25 cellular contexts compared by ENCODE assay signal in the genomic region with DNA sequence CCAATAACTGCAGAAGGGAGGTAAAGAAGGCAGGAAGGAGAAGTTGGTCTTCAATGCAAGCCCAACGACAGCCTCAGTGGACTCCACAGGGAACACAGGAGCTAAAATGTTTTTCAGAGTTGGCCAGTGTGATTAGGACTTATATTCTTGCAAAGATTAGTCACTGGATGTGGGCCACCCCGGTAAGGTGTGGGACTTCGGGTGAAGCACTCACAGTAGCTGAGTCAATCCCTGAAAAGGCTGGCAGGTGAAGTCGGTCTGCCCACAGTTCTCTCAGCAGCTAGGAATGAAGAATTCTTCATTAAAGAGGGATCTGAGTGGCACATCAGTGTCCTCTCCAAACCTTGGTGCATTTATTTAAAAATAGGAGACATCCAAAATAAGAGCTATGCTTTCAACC.
"Had no signal": no experiment of that assay in that cellular context is flagged by ENCODE, and none has a peak within 500 bp of the region (broad histone marks: within the 10 kb centered on the region; RNA-seq: fewer than 3 reads in every experiment).

No MANE protein-coding gene starts in this region.

- H3K4me1 ChIP-seq: colonic mucosa, esophagus muscularis mucosa, esophagus squamous epithelium, gastroesophageal sphincter had no signal

- H3K4me3 ChIP-seq: colonic mucosa, coronary artery, dorsolateral prefrontal cortex, esophagus muscularis mucosa, esophagus squamous epithelium, gastrocnemius medialis, gastroesophageal sphincter, heart left ventricle, heart right ventricle had no signal

- H3K27ac ChIP-seq: colonic mucosa, coronary artery, epithelial cell of prostate, esophagus muscularis mucosa, esophagus squamous epithelium, gastrocnemius medialis, gastroesophageal sphincter, heart left ventricle, heart right ventricle had no signal

- ATAC-seq: effector memory CD8-positive, alpha-beta T cell; esophagus mucosa; gastrocnemius medialis; gastroesophageal sphincter; heart left ventricle; heart right ventricle had no signal

- H3K27me3 ChIP-seq: colonic mucosa, dorsolateral prefrontal cortex, esophagus muscularis mucosa, esophagus squamous epithelium, gastrocnemius medialis, gastroesophageal sphincter, heart left ventricle, heart right ventricle had no signal

- FAIRE-seq: colon, endometrium, endothelial cell of umbilical vein, frontal cortex had no signal

- DNase-seq: colonic mucosa; cortex of kidney; dermis blood vessel endothelial cell; dorsolateral prefrontal cortex; effector CD4-positive, alpha-beta T cell; effector CD8-positive, alpha-beta T cell; effector memory CD4-positive, alpha-beta T cell; effector memory CD8-positive, alpha-beta T cell; endodermal cell; erythroblast; esophagus squamous epithelium; foreskin melanocyte; gastrocnemius medialis; glutamatergic neuron; heart left ventricle; heart right ventricle had no signal
